ENCODE assay signal across 9 cellular contexts in the genomic region with DNA sequence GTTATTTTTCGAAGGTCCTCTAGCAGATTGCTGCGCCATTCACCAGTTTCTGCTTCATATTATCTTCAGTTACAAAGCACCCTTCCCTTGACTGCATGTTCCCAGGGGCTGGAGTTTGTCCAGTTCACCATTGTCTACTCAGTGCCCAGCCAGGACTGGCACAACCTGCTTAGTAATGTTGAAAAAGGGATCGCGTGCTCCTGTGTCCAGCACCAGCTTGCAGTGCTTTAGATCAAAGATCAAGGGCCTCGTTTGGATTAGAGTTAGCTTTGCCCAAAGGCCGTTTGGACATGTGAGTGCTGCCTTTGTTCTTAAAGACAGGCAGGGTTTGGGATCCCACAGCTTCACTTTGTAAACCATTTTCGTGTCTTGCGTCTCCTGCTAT. TPM values are rescaled to one million over a fixed set of nuclear protein-coding genes. Genes with fewer than 3 reads are reported as not detected.
A peak's percentile ranks its signal among the peaks of the same experiment; 100 is the strongest.
DNase-seq lines count a peak whose midpoint lies in the region; TF ChIP-seq lines count a peak whose summit lies in the region.
"Had no signal": no experiment of that assay in that cellular context is flagged by ENCODE, and none has a peak within 500 bp of the region (broad histone marks: within the 10 kb centered on the region; RNA-seq: fewer than 3 reads in every experiment).

No MANE protein-coding gene starts in this region.

- H3K36me3 ChIP-seq in Caco-2 (ENCODE audit: control insufficient read depth, insufficient read depth, low read length), result no peaks in the 10 kb centered on the region
- H3K36me3 ChIP-seq in effector memory CD4-positive, alpha-beta T cell (ENCODE audit: control insufficient read depth, insufficient read depth, low read length), result peaks cover 16% of the 10 kb centered on the region

- peaks cover 9% of the 10 kb centered on the region; the same call in 1 of the 2 replicates for H3K4me1 ChIP-seq in Caco-2
- peaks cover 45% of the 10 kb centered on the region for H3K4me1 ChIP-seq in effector memory CD4-positive, alpha-beta T cell (ENCODE audit: control insufficient read depth, insufficient read depth, low read length, poor library complexity, severe bottlenecking)

- no peak overlapping the region for H3K27ac ChIP-seq in effector memory CD4-positive, alpha-beta T cell (ENCODE audit: insufficient read depth, low read length, poor library complexity, severe bottlenecking)
- H3K27ac ChIP-seq: epithelial cell of prostate had no signal

- H3K4me3 ChIP-seq in Caco-2 (ENCODE audit: low read depth, low read length) (peak overlapping the region; percentile 71; the same call in 1 of the 2 replicates), LNCaP clone FGC (ENCODE audit: low read depth, low read length) (peak overlapping the region; percentile 94)
- peak overlapping the region; percentile 88 for H3K4me3 ChIP-seq in effector memory CD4-positive, alpha-beta T cell (ENCODE audit: insufficient read depth, low read depth, low read length, poor library complexity, severe bottlenecking)

- H3K27me3 ChIP-seq in Caco-2 (replicated peaks; ENCODE audit: control insufficient read depth, insufficient read depth, low read length), result no peaks in the 10 kb centered on the region
- no peaks in the 10 kb centered on the region for H3K27me3 ChIP-seq in effector memory CD4-positive, alpha-beta T cell (replicated peaks; ENCODE audit: control insufficient read depth, insufficient read depth, low read length, poor library complexity, severe bottlenecking)

- H3K4me1 Mint-ChIP-seq in Caco-2 (ENCODE audit: low read depth, unreplicated experiment) (peaks cover 22% of the 10 kb centered on the region), osteocyte (ENCODE audit: unreplicated experiment) (peaks cover 21% of the 10 kb centered on the region)

- H3K27ac Mint-ChIP-seq in Caco-2 (ENCODE audit: unreplicated experiment), result no peak overlapping the region
- H3K27ac Mint-ChIP-seq in osteocyte (ENCODE audit: unreplicated experiment), result no peak overlapping the region

- intact Hi-C loops in Caco-2 (cut with micrococcal nuclease; ENCODE audit: unreplicated experiment), result no loop called here

- CTCF ChIA-PET in Caco-2 (lab: Charles Lee), result interaction anchor here (1.3 kb wide), 1 partner anchor 9 kb away, joined by 3 read pairs; no protein-coding TSS in a partner anchor

- TF ChIP-seq CTCF in Caco-2 (IDR thresholded peaks at IDR 0.05; ENCODE audit: insufficient read depth in 1 of 2, low read depth in 1 of 2, low read length in 1 of 2, severe bottlenecking in 1 of 2, unreplicated experiment in 1 of 2) (no peak), LNCaP clone FGC (IDR thresholded peaks at IDR 0.05; ENCODE audit: control insufficient read depth, extremely low read depth, insufficient read depth) (no peak), osteocyte (IDR thresholded peaks at IDR 0.05) (no peak)

- peak overlapping the region; percentile 70 for H3K4me3 Mint-ChIP-seq in Caco-2 (ENCODE audit: unreplicated experiment)
- H3K4me3 Mint-ChIP-seq in osteocyte (ENCODE audit: unreplicated experiment), result peak overlapping the region; percentile 84

- BruUV-seq in Caco-2 (replicated peaks; lab: Mats Ljungman, UMichigan), result no TSS peak

- H3K27me3 Mint-ChIP-seq in Caco-2 (ENCODE audit: insufficient read depth, unreplicated experiment) (no peaks in the 10 kb centered on the region), osteocyte (ENCODE audit: unreplicated experiment) (no peaks in the 10 kb centered on the region)

- H3K9me3 Mint-ChIP-seq in Caco-2 (ENCODE audit: unreplicated experiment) (no peaks in the 10 kb centered on the region), osteocyte (ENCODE audit: unreplicated experiment) (no peaks in the 10 kb centered on the region)

- DNase-seq in Caco-2, result no peak
- DNase-seq in LNCaP clone FGC (ENCODE audit: low read depth), result peak; percentile 57
- DNase-seq in effector memory CD4-positive, alpha-beta T cell, result no peak
- peak; percentile 23 for DNase-seq in osteocyte (ENCODE audit: extremely low spot score, unreplicated experiment)
- DNase-seq in KG1 (lab: John Stamatoyannopoulos, UW), result no peak
- no peak for DNase-seq in NCI-H526 treated with DMSO at 0.1 percent for 48 hours (lab: John Stamatoyannopoulos, UW)
- no peak for DNase-seq in stimulated activated naive CD4-positive, alpha-beta T cell treated with Interleukin-2 at 50 U/mL for 16 hours (lab: John Stamatoyannopoulos, UW)
- no peak for DNase-seq in DMS153 treated with DMSO at 0.1 percent for 48 hours (lab: John Stamatoyannopoulos, UW; ENCODE audit: unreplicated experiment)

- no peaks in the 10 kb centered on the region for H3K9me3 ChIP-seq in Caco-2
- no peaks in the 10 kb centered on the region for H3K9me3 ChIP-seq in effector memory CD4-positive, alpha-beta T cell (ENCODE audit: control insufficient read depth, low read length)

- peaks cover 12% of the 10 kb centered on the region for H3K36me3 Mint-ChIP-seq in Caco-2 (ENCODE audit: insufficient read depth, unreplicated experiment)
- H3K36me3 Mint-ChIP-seq in osteocyte (ENCODE audit: unreplicated experiment), result no peaks in the 10 kb centered on the region

- POLR2A ChIA-PET in Caco-2 (lab: Charles Lee), result no interaction called here

RNA-seq across cellular contexts. Expression of gene ATP6V0E2, which starts 0.9 kb away (rescaled TPM):
- total RNA-seq in Caco-2 (2022) (41.6 and 53.9 TPM in 2 replicates), osteocyte (27.1 and 30.8 TPM in 2 replicates)

RNA-seq across cellular contexts. Expression of gene ZNF862, which starts 36.5 kb away (rescaled TPM):
- total RNA-seq in Caco-2 (2022) (3.1 and 3.5 TPM in 2 replicates), osteocyte (25.3 and 28.6 TPM in 2 replicates)

Comparison
In these comparisons a context has a peak if more than half of its experiments do, and no peak if none do; other contexts are left out.
1. DNase-seq: peak in LNCaP clone FGC (single experiment) and osteocyte (single experiment); none in Caco-2 (0 of 2), effector memory CD4-positive, alpha-beta T cell (0 of 3), KG1 (single experiment), NCI-H526 treated with DMSO at 0.1 percent for 48 hours (single experiment), stimulated activated naive CD4-positive, alpha-beta T cell treated with Interleukin-2 at 50 U/mL for 16 hours (single experiment) and DMS153 treated with DMSO at 0.1 percent for 48 hours (single experiment).
2. Peak in every context shown above with its lines, with median percentiles within 50 percentile points of each other: H3K4me3 ChIP-seq.